Comparison of ENCODE assay signal across 18 cellular contexts in genomic region chr4:40927108-40927507, GRCh38.
DNase-seq lines count a peak whose midpoint lies in the region; ATAC-seq and TF ChIP-seq lines count a peak whose summit lies in the region.
"Had no signal": no experiment of that assay in that cellular context is flagged by ENCODE, and none has a peak within 500 bp of the region (broad histone marks: within the 10 kb centered on the region; RNA-seq: fewer than 3 reads in every experiment).

No MANE protein-coding gene starts in this region.

- TF ChIP-seq CTCF in RWPE1 (conservative IDR thresholded peaks at IDR 0.05; ENCODE audit: low read depth) (no peak), gastrocnemius medialis (IDR thresholded peaks at IDR 0.05 in 4 of 5, conservative IDR thresholded peaks at IDR 0.05 in 1 of 5) (no peak)

- no peak overlapping the region for H3K4me3 Mint-ChIP-seq in activated naive CD4-positive, alpha-beta T cell treated with anti-CD3 and anti-CD28 coated beads, Interleukin-2, amount 50 U/mL, for 24 hours
- H3K4me3 Mint-ChIP-seq in activated naive CD4-positive, alpha-beta T cell treated with anti-CD3 and anti-CD28 coated beads for 36 hours = no peak overlapping the region
- H3K4me3 Mint-ChIP-seq: B cell; CD8-positive, alpha-beta T cell; HFFc6; IgD-negative memory B cell had no signal

- H3K9me3 Mint-ChIP-seq in activated naive CD4-positive, alpha-beta T cell treated with anti-CD3 and anti-CD28 coated beads, Interleukin-2, amount 50 U/mL, for 24 hours = no peaks in the 10 kb centered on the region
- H3K9me3 Mint-ChIP-seq in activated naive CD4-positive, alpha-beta T cell treated with anti-CD3 and anti-CD28 coated beads for 36 hours = no peaks in the 10 kb centered on the region
- H3K9me3 Mint-ChIP-seq: CD8-positive, alpha-beta T cell; HFFc6 had no signal

- H3K9me3 ChIP-seq in gastrocnemius medialis (no peaks in the 10 kb centered on the region), MG63 (no peaks in the 10 kb centered on the region)
- H3K9me3 ChIP-seq: HAP-1, Peyer's patch, SK-N-SH had no signal

- TF ChIP-seq POLR2A in gastrocnemius medialis (IDR thresholded peaks at IDR 0.05) = no peak

- peaks cover 3 to 9% of the 10 kb centered on the region in 2 donors for H3K4me1 ChIP-seq in gastrocnemius medialis
- H3K4me1 ChIP-seq: HAP-1, Peyer's patch had no signal

- no peaks in the 10 kb centered on the region for H3K36me3 Mint-ChIP-seq in activated naive CD4-positive, alpha-beta T cell treated with anti-CD3 and anti-CD28 coated beads, Interleukin-2, amount 50 U/mL, for 24 hours
- H3K36me3 Mint-ChIP-seq in activated naive CD4-positive, alpha-beta T cell treated with anti-CD3 and anti-CD28 coated beads for 36 hours (ENCODE audit: low read depth) = no peaks in the 10 kb centered on the region
- H3K36me3 Mint-ChIP-seq: CD8-positive, alpha-beta T cell; IgD-negative memory B cell had no signal

- CTCF ChIA-PET in activated naive CD4-positive, alpha-beta T cell treated with anti-CD3 and anti-CD28 coated beads for 36 hours (lab: Charles Lee) = interaction anchor here (1.1 to 9.6 kb wide), 8 partner anchors 9 to 290 kb away, joined by 3 to 102 read pairs (median 6); partner anchors contain the start of gene APBB2
- CTCF ChIA-PET in RWPE1 (lab: Yijun Ruan, JAX) = interaction anchor here (0.6 to 2.1 kb wide), 6 partner anchors 11 to 288 kb away, joined by 3 to 5 read pairs (median 4); no protein-coding TSS in a partner anchor

- H3K27me3 ChIP-seq in gastrocnemius medialis (no peaks in the 10 kb centered on the region), MG63 (no peaks in the 10 kb centered on the region)
- H3K27me3 ChIP-seq: Peyer's patch had no signal

- ATAC-seq in GM18867 (IDR thresholded peaks at IDR 0.05; ENCODE audit: unreplicated experiment) (peak; percentile 12), gastrocnemius medialis (peak; percentile 30 to 35)

- no peak for DNase-seq in activated naive CD4-positive, alpha-beta T cell treated with anti-CD3 and anti-CD28 coated beads for 36 hours
- no peak for DNase-seq in RWPE1 (ENCODE audit: low spot score)
- DNase-seq in gastrocnemius medialis = no peak
- no peak for DNase-seq in OCI-M2 (lab: John Stamatoyannopoulos, UW; ENCODE audit: unreplicated experiment)
- no peak for DNase-seq in MG63
- DNase-seq: DMS 273 treated with DMSO at 0.1 percent for 48 hours, GOT3 had no signal

- 0 out of 2 replicates have a peak overlapping the region, but pooled peaks have one; percentile 30 for H3K27ac ChIP-seq in RWPE1
- no peak overlapping the region for H3K27ac ChIP-seq in gastrocnemius medialis
- H3K27ac ChIP-seq: C4-2B, KMS-11, Peyer's patch had no signal

- in situ Hi-C loops in gastrocnemius medialis (cut with MboI; ENCODE audit: low sequenced_read_pairs in 4 of 4) = loop anchor here in 3 of 4 donors (5.0 kb wide), 1 partner anchor 290 kb away; no protein-coding TSS in a partner anchor

- POLR2A ChIA-PET in RWPE1 (lab: Yijun Ruan, JAX; ENCODE audit: low non-redundant PET) = no interaction called here

- H3K36me3 ChIP-seq in gastrocnemius medialis (no peaks in the 10 kb centered on the region), MG63 (no peaks in the 10 kb centered on the region; the same call in 1 of the 2 replicates)
- H3K36me3 ChIP-seq: HAP-1, Peyer's patch had no signal

- intact Hi-C loops in activated naive CD4-positive, alpha-beta T cell treated with anti-CD3 and anti-CD28 coated beads for 36 hours (cut with micrococcal nuclease) = loop anchor here (1.0 to 10.0 kb wide), 4 partner anchors 287 to 958 kb away; partner anchors contain the start of gene APBB2
- intact Hi-C loops in gastrocnemius medialis (cut with DNase I; ENCODE audit: low total_unique reads) = loop anchor here (1.0 to 5.0 kb wide), 2 partner anchors 50 to 287 kb away; partner anchors contain the start of gene APBB2

- H3K27ac Mint-ChIP-seq in activated naive CD4-positive, alpha-beta T cell treated with anti-CD3 and anti-CD28 coated beads, Interleukin-2, amount 50 U/mL, for 24 hours = peak overlapping the region; percentile 57
- H3K27ac Mint-ChIP-seq in activated naive CD4-positive, alpha-beta T cell treated with anti-CD3 and anti-CD28 coated beads for 36 hours = no peak overlapping the region
- H3K27ac Mint-ChIP-seq: B cell; CD8-positive, alpha-beta T cell; IgD-negative memory B cell had no signal

- peaks cover 6% of the 10 kb centered on the region for H3K27me3 Mint-ChIP-seq in activated naive CD4-positive, alpha-beta T cell treated with anti-CD3 and anti-CD28 coated beads, Interleukin-2, amount 50 U/mL, for 24 hours
- peaks cover 11% of the 10 kb centered on the region for H3K27me3 Mint-ChIP-seq in activated naive CD4-positive, alpha-beta T cell treated with anti-CD3 and anti-CD28 coated beads for 36 hours (ENCODE audit: low read depth)

- no peak overlapping the region for H3K4me3 ChIP-seq in gastrocnemius medialis
- H3K4me3 ChIP-seq in MG63 = no peak overlapping the region
- H3K4me3 ChIP-seq: HAP-1, Peyer's patch had no signal

- peaks cover 17% of the 10 kb centered on the region for H3K4me1 Mint-ChIP-seq in activated naive CD4-positive, alpha-beta T cell treated with anti-CD3 and anti-CD28 coated beads, Interleukin-2, amount 50 U/mL, for 24 hours
- H3K4me1 Mint-ChIP-seq in activated naive CD4-positive, alpha-beta T cell treated with anti-CD3 and anti-CD28 coated beads for 36 hours (ENCODE audit: low read depth) = peaks cover 10% of the 10 kb centered on the region
